In genomic region chr2:167126165-167126564, GRCh38 we compare ENCODE assay signal across 35 cellular contexts.
A peak's percentile ranks its signal among the peaks of the same experiment; 100 is the strongest.
DNase-seq lines count a peak whose midpoint lies in the region; ATAC-seq, FAIRE-seq and TF ChIP-seq lines count a peak whose summit lies in the region.
"Had no signal": no experiment of that assay in that cellular context is flagged by ENCODE, and none has a peak within 500 bp of the region (broad histone marks: within the 10 kb centered on the region; RNA-seq: fewer than 3 reads in every experiment).

No MANE protein-coding gene starts in this region.

- H3K9ac ChIP-seq in mammary epithelial cell (ENCODE audit: insufficient read depth, low read length) = no peak overlapping the region
- H3K9ac ChIP-seq: BLaER1; BLaER1 treated with 17β-estradiol and CSF1 and Interleukin-3, amounts not matched to agents 10 nM and 100 nM had no signal

- 36% methylated on average over 3 of the region's 3 CpGs for WGBS in mammary epithelial cell (ENCODE audit: low coverage, missing lambda C conversion rate)
- 38 to 50% methylated on average over 3 of the region's 3 CpGs for WGBS in body of pancreas, 2 donors
- 49 to 52% methylated on average over 3 of the region's 3 CpGs for WGBS in pancreas, 2 donors

- POLR2A ChIA-PET in MCF 10A (lab: Yijun Ruan, JAX) = interaction anchor here (0.7 kb wide), 1 partner anchor 168 kb away, joined by 4 read pairs; no protein-coding TSS in a partner anchor

- intact Hi-C loops in mammary epithelial cell (cut with micrococcal nuclease) (loop anchor here (2.0 to 5.0 kb wide), 2 partner anchors 55 to 589 kb away; no protein-coding TSS in a partner anchor), MCF 10A (cut with micrococcal nuclease) (loop anchor here (2.0 to 10.0 kb wide), 2 partner anchors 591 to 993 kb away; no protein-coding TSS in a partner anchor), body of pancreas (cut with DNase I) (no loop called here), pancreas (cut with DNase I) (no loop called here)

- ATAC-seq in body of pancreas = peak; percentile 66
- peak in 3 of 4 donors; percentile 59 to 63 (median 60) for ATAC-seq in pancreas
- ATAC-seq: A549; CD8-positive, alpha-beta T cell had no signal

- CTCF ChIA-PET in mammary epithelial cell (lab: Charles Lee; ENCODE audit: low non-redundant PET) (interaction anchor here (1.1 kb wide), 1 partner anchor 86 kb away, joined by 4 read pairs; no protein-coding TSS in a partner anchor), MCF 10A (lab: Yijun Ruan, JAX) (interaction anchor here (0.7 to 4.5 kb wide), 7 partner anchors 9 to 993 kb away, joined by 3 to 29 read pairs (median 5); no protein-coding TSS in a partner anchor)

- dilution Hi-C loops in mammary epithelial cell (cut with HindIII; ENCODE audit: low sequenced_read_pairs) = no loop called here

- H3K4me1 Mint-ChIP-seq in MCF 10A (ENCODE audit: insufficient read depth, unreplicated experiment) = no peaks in the 10 kb centered on the region
- H3K4me1 Mint-ChIP-seq: B cell; CD4-positive, alpha-beta memory T cell; CD4-positive, CD25-positive, alpha-beta regulatory T cell; CD8-positive, alpha-beta memory T cell had no signal

- H3K4me3 Mint-ChIP-seq in MCF 10A (ENCODE audit: unreplicated experiment) = no peak overlapping the region
- H3K4me3 Mint-ChIP-seq: B cell; CD14-positive monocyte; CD4-positive, alpha-beta memory T cell; CD4-positive, alpha-beta T cell; CD4-positive, CD25-positive, alpha-beta regulatory T cell; CD8-positive, alpha-beta memory T cell; CD8-positive, alpha-beta T cell had no signal

- H3K27me3 Mint-ChIP-seq in MCF 10A (ENCODE audit: insufficient read depth, unreplicated experiment) = peaks cover 10% of the 10 kb centered on the region
- H3K27me3 Mint-ChIP-seq: B cell; CD4-positive, alpha-beta memory T cell; CD4-positive, alpha-beta T cell; CD4-positive, CD25-positive, alpha-beta regulatory T cell; CD8-positive, alpha-beta memory T cell had no signal

- H3K27me3 ChIP-seq in mammary epithelial cell (ENCODE audit: insufficient read depth, low read length) (no peaks in the 10 kb centered on the region), body of pancreas (no peaks in the 10 kb centered on the region), pancreas (no peaks in the 10 kb centered on the region)
- H3K27me3 ChIP-seq: BE2C; BLaER1; BLaER1 treated with 17β-estradiol and CSF1 and Interleukin-3, amounts not matched to agents 10 nM and 100 nM had no signal

- no peak overlapping the region for H3K27ac Mint-ChIP-seq in MCF 10A (ENCODE audit: low read depth, unreplicated experiment)
- H3K27ac Mint-ChIP-seq: B cell; CD4-positive, alpha-beta memory T cell; CD4-positive, alpha-beta T cell; CD4-positive, CD25-positive, alpha-beta regulatory T cell; CD8-positive, alpha-beta memory T cell; CD8-positive, alpha-beta T cell had no signal

- H3K9me3 Mint-ChIP-seq in MCF 10A (ENCODE audit: unreplicated experiment) = no peaks in the 10 kb centered on the region
- H3K9me3 Mint-ChIP-seq: CD14-positive monocyte; CD4-positive, alpha-beta T cell; CD4-positive, CD25-positive, alpha-beta regulatory T cell; CD8-positive, alpha-beta T cell had no signal

- H3K36me3 ChIP-seq in mammary epithelial cell (ENCODE audit: insufficient read depth, low read length) = no peaks in the 10 kb centered on the region
- no peaks in the 10 kb centered on the region for H3K36me3 ChIP-seq in body of pancreas (replicated peaks in 1 of 2; ENCODE audit: insufficient read depth in 1 of 2, low read depth in 2 of 2)
- H3K36me3 ChIP-seq in pancreas = no peaks in the 10 kb centered on the region
- H3K36me3 ChIP-seq: BE2C; BLaER1; BLaER1 treated with 17β-estradiol and CSF1 and Interleukin-3, amounts not matched to agents 10 nM and 100 nM had no signal

- TF ChIP-seq CTCF in mammary epithelial cell (conservative IDR thresholded peaks at IDR 0.05 in 1 of 2, IDR thresholded peaks at IDR 0.05 in 1 of 2; ENCODE audit: extremely low read depth in 1 of 2, insufficient read depth in 1 of 2, low read depth in 1 of 2, low read length in 2 of 2) = no peak
- TF ChIP-seq CTCF in MCF 10A (IDR thresholded peaks at IDR 0.05; ENCODE audit: unreplicated experiment) = no peak
- TF ChIP-seq CTCF in body of pancreas (IDR thresholded peaks at IDR 0.05) = no peak
- TF ChIP-seq CTCF in pancreas (IDR thresholded peaks at IDR 0.05) = no peak

- FAIRE-seq in pancreas (lab: Jason Lieb, UNC) (no peak), frontal cortex (lab: Jason Lieb, UNC) (no peak)
- FAIRE-seq: A204.1, A549, D721Med had no signal

- no peak overlapping the region for H3K4me2 ChIP-seq in mammary epithelial cell (ENCODE audit: insufficient read depth, low read depth, low read length)
- H3K4me2 ChIP-seq: A549; BLaER1; BLaER1 treated with 17β-estradiol and CSF1 and Interleukin-3, amounts not matched to agents 10 nM and 100 nM had no signal

- H3K36me3 Mint-ChIP-seq in MCF 10A (ENCODE audit: insufficient read depth, unreplicated experiment) = no peaks in the 10 kb centered on the region
- H3K36me3 Mint-ChIP-seq: CD14-positive monocyte; CD4-positive, alpha-beta memory T cell; CD4-positive, CD25-positive, alpha-beta regulatory T cell; CD8-positive, alpha-beta memory T cell; CD8-positive, alpha-beta T cell had no signal

- no peak for DNase-seq in mammary epithelial cell
- no peak for DNase-seq in MCF 10A (ENCODE audit: unreplicated experiment)
- peak; percentile 25 to 49 (median 27) for DNase-seq in body of pancreas
- peak in 4 of 6 donors; percentile 15 to 36 (median 26) for DNase-seq in pancreas
- no peak for DNase-seq in D341Med (ENCODE audit: low spot score)
- DNase-seq in frontal cortex (ENCODE audit: low spot score in 2 of 2) = no peak
- DNase-seq: 8988T; ACHN; AML-193; BE2C; C1 segment of cervical spinal cord; Caco-2; Calu3; CD4-positive, alpha-beta memory T cell; CD4-positive, alpha-beta T cell; CD4-positive, CD25-positive, alpha-beta regulatory T cell; CD8-positive, alpha-beta memory T cell; CD8-positive, alpha-beta T cell; COR-L47; DMS 273 treated with DMSO at 0.1 percent for 48 hours; DMS153; DMS53; DMS79; DMS79 treated with DMSO at 0.1 percent for 48 hours; DND-41; EL had no signal

- in situ Hi-C loops in mammary epithelial cell (cut with MboI; ENCODE audit: low sequenced_read_pairs in 2 of 2) = loop anchor here in 1 of 2 donors (5.0 kb wide), 1 partner anchor 86 kb away; no protein-coding TSS in a partner anchor

- H2AFZ ChIP-seq in mammary epithelial cell (ENCODE audit: low read depth, low read length) = peak overlapping the region; percentile 27

- no peak overlapping the region for H3K27ac ChIP-seq in mammary epithelial cell (ENCODE audit: insufficient read depth, low read depth, low read length)
- H3K27ac ChIP-seq in body of pancreas = no peak overlapping the region
- H3K27ac ChIP-seq in pancreas = no peak overlapping the region
- H3K27ac ChIP-seq: 22Rv1; A549; BLaER1; BLaER1 treated with 17β-estradiol and CSF1 and Interleukin-3, amounts not matched to agents 10 nM and 100 nM; C4-2B had no signal

- H3K9me3 ChIP-seq in mammary epithelial cell (replicated peaks; ENCODE audit: insufficient read depth, low read length) = no peaks in the 10 kb centered on the region
- no peaks in the 10 kb centered on the region for H3K9me3 ChIP-seq in body of pancreas
- no peaks in the 10 kb centered on the region for H3K9me3 ChIP-seq in pancreas
- H3K9me3 ChIP-seq: A549; BE2C; BLaER1; BLaER1 treated with 17β-estradiol and CSF1 and Interleukin-3, amounts not matched to agents 10 nM and 100 nM; Caco-2 had no signal

- no peak overlapping the region for H3K4me3 ChIP-seq in mammary epithelial cell (replicated peaks in 1 of 3; ENCODE audit: insufficient read depth in 1 of 3, low read depth in 2 of 3, low read length in 3 of 3)
- H3K4me3 ChIP-seq in body of pancreas = no peak overlapping the region
- no peak overlapping the region for H3K4me3 ChIP-seq in pancreas
- H3K4me3 ChIP-seq: A549; BLaER1; BLaER1 treated with 17β-estradiol and CSF1 and Interleukin-3, amounts not matched to agents 10 nM and 100 nM had no signal

- TF ChIP-seq POLR2A in body of pancreas (IDR thresholded peaks at IDR 0.05) = no peak

- H4K20me1 ChIP-seq in mammary epithelial cell (ENCODE audit: insufficient read depth, low read length) = no peaks in the 10 kb centered on the region
- H4K20me1 ChIP-seq: BLaER1; BLaER1 treated with 17β-estradiol and CSF1 and Interleukin-3, amounts not matched to agents 10 nM and 100 nM had no signal

- H3K79me2 ChIP-seq in mammary epithelial cell (ENCODE audit: insufficient read depth, low read length) = no peaks in the 10 kb centered on the region

- no peaks in the 10 kb centered on the region for H3K4me1 ChIP-seq in mammary epithelial cell (ENCODE audit: insufficient read depth, low read length)
- H3K4me1 ChIP-seq in body of pancreas = no peaks in the 10 kb centered on the region
- H3K4me1 ChIP-seq in pancreas = no peaks in the 10 kb centered on the region
- H3K4me1 ChIP-seq: A549; BE2C; BLaER1; BLaER1 treated with 17β-estradiol and CSF1 and Interleukin-3, amounts not matched to agents 10 nM and 100 nM; Caco-2 had no signal

- BruUV-seq in mammary epithelial cell (replicated peaks; lab: Mats Ljungman, UMichigan) = no TSS peak
- no TSS peak for BruUV-seq in MCF 10A (replicated peaks; lab: Mats Ljungman, UMichigan)

Comparison
In these comparisons a context has a peak if more than half of its experiments do, and no peak if none do; other contexts are left out.
1. DNase-seq: peak in body of pancreas (4 of 4) and pancreas (4 of 6); none in mammary epithelial cell (single experiment), MCF 10A (single experiment), D341Med (single experiment) and frontal cortex (0 of 2).
2. intact Hi-C loops: an anchor here in mammary epithelial cell (2.0 to 5.0 kb wide) and MCF 10A (2.0 to 10.0 kb wide); none called in body of pancreas and pancreas.